In the genomic region with DNA sequence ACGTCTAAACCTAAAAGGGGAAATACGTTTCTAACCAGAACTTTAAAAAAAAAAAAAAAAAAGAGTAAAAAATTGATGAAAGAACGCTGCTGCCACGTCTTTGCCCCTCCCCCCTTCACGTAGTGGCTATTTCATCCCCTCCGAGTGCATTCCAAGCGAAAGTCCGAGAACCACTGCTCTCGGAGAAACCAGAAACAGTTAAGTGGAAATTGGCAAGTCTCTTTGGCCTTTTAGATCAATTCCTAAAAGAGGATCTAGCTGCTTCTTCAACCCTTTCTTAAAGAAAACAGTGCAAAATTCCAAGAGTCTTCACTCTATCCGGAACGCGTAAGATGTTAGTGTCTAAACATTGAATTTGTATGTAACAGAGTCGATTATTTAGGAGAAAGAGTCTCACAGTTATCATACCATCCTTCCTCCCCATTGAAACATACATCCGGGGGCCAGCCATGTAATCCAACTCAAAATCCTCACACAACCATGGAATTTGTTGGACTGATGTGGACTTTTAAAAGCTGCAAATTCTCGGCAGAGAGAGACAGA, we compare ENCODE assay signal across 8 cellular contexts. TPM values are rescaled to one million over a fixed set of nuclear protein-coding genes. Genes with fewer than 3 reads are reported as not detected.
DNase-seq lines count a peak whose midpoint lies in the region; ATAC-seq and TF ChIP-seq lines count a peak whose summit lies in the region.

No MANE protein-coding gene starts in this region.

- 0 to 1% (median 0%) methylated on average over 15 of the region's 15 CpGs for WGBS in ovary, 3 donors

- H3K79me2 ChIP-seq in GM23338 (replicated peaks; ENCODE audit: insufficient read depth): peaks cover 38% of the 10 kb centered on the region

- H3K36me3 Mint-ChIP-seq in GM23338 (ENCODE audit: low read depth) (no peaks in the 10 kb centered on the region), glutamatergic neuron (ENCODE audit: unreplicated experiment) (no peaks in the 10 kb centered on the region)
- H3K36me3 Mint-ChIP-seq in activated naive CD4-positive, alpha-beta T cell treated with anti-CD3 and anti-CD28 coated beads, Interleukin-2, amount 50 U/mL, for 72 hours: peaks cover 0 to 15% of the 10 kb centered on the region in 2 donors

- H3K36me3 ChIP-seq in GM23338 (ENCODE audit: insufficient read depth) (no peaks in the 10 kb centered on the region), Panc1 (ENCODE audit: control insufficient read depth, insufficient read depth, low read length) (peaks cover 6% of the 10 kb centered on the region; the same call in 1 of the 2 replicates), ovary (no peaks in the 10 kb centered on the region)

- peak overlapping the region; percentile 76 for H3K4me2 ChIP-seq in GM23338

- H3K4me1 ChIP-seq in GM23338 (ENCODE audit: insufficient read depth) (peaks cover 12% of the 10 kb centered on the region), Panc1 (ENCODE audit: control insufficient read depth, insufficient read depth, low read length) (peaks cover 14% of the 10 kb centered on the region), ovary (ENCODE audit: insufficient read depth) (peaks cover 7% of the 10 kb centered on the region)

- CTCF ChIA-PET in Panc1 (lab: Charles Lee): interaction anchor here (0.7 to 1.2 kb wide), 4 partner anchors 15 to 1085 kb away, joined by 3 to 15 read pairs (median 6); a partner anchor contains a TSS

- H3K4me3 Mint-ChIP-seq in GM23338: peak overlapping the region; percentile 88
- peak overlapping the region; percentile 99 for H3K4me3 Mint-ChIP-seq in glutamatergic neuron (ENCODE audit: unreplicated experiment)

- no peak for ATAC-seq in GM23338
- no peak for ATAC-seq in Panc1
- ATAC-seq in activated naive CD4-positive, alpha-beta T cell treated with anti-CD3 and anti-CD28 coated beads, Interleukin-2, amount 50 U/mL, for 72 hours: no peak
- ATAC-seq in GM18502 (IDR thresholded peaks at IDR 0.05; ENCODE audit: poor library complexity, unreplicated experiment): no peak

- no peak for TF ChIP-seq EP300 in ovary (IDR thresholded peaks at IDR 0.05)

- peak overlapping the region; percentile 57 for H3K27ac ChIP-seq in GM23338 (ENCODE audit: low read depth)
- H3K27ac ChIP-seq in Panc1 (ENCODE audit: low read length): peak overlapping the region; percentile 86
- peak overlapping the region; percentile 97 to 99 for H3K27ac ChIP-seq in ovary

- H4K20me1 ChIP-seq in GM23338 (replicated peaks; ENCODE audit: insufficient read depth): no peaks in the 10 kb centered on the region

- in situ Hi-C loops in Panc1 (cut with HindIII; ENCODE audit: low pct_unique_long_range_greater_than_20kb, low sequenced_read_pairs): no loop called here

- no peaks in the 10 kb centered on the region for H3K27me3 ChIP-seq in GM23338 (ENCODE audit: insufficient read depth)
- H3K27me3 ChIP-seq in Panc1 (ENCODE audit: control insufficient read depth, insufficient read depth, low read length): no peaks in the 10 kb centered on the region
- no peaks in the 10 kb centered on the region for H3K27me3 ChIP-seq in ovary

- H3K4me3 ChIP-seq in GM23338 (peak overlapping the region; percentile 62), Panc1 (ENCODE audit: low read depth in 2 of 2, low read length in 2 of 2) (peak overlapping the region; percentile 64 to 87), ovary (peak overlapping the region; percentile 49)

- no peak for TF ChIP-seq CTCF in GM23338 (conservative IDR thresholded peaks at IDR 0.05; ENCODE audit: low read depth in 2 of 2)
- TF ChIP-seq CTCF in Panc1 (IDR thresholded peaks at IDR 0.05): no peak
- TF ChIP-seq CTCF in glutamatergic neuron (IDR thresholded peaks at IDR 0.05; ENCODE audit: partially characterized antibody, unreplicated experiment): no peak
- no peak for TF ChIP-seq CTCF in ovary (IDR thresholded peaks at IDR 0.05)

- DNase-seq in AG08395 (ENCODE audit: low spot score): peak; percentile 56
- DNase-seq in GM23338 (ENCODE audit: low spot score): peak; percentile 77
- peak; percentile 39 for DNase-seq in Panc1 (ENCODE audit: low read depth, low spot score)
- peak in 1 of 2 donors; percentile 31 for DNase-seq in activated naive CD4-positive, alpha-beta T cell treated with anti-CD3 and anti-CD28 coated beads, Interleukin-2, amount 50 U/mL, for 72 hours (ENCODE audit: low spot score in 2 of 2)
- no peak for DNase-seq in glutamatergic neuron
- peak; percentile 53 to 77 (median 63) for DNase-seq in ovary
- DNase-seq in GOT3 (lab: John Stamatoyannopoulos, UW): no peak

- H3K9me3 ChIP-seq in Panc1 (ENCODE audit: control insufficient read depth, insufficient read depth, low read depth, low read length): no peaks in the 10 kb centered on the region
- no peaks in the 10 kb centered on the region for H3K9me3 ChIP-seq in ovary

- no peak for TF ChIP-seq POLR2A in ovary (IDR thresholded peaks at IDR 0.05)

- H3F3A ChIP-seq in GM23338 (replicated peaks; ENCODE audit: low read depth): no peaks in the 10 kb centered on the region

- POLR2A ChIA-PET in Panc1 (lab: Charles Lee): interaction anchor here (0.6 to 2.9 kb wide), 8 partner anchors 9 to 727 kb away, joined by 3 to 10 read pairs (median 6); a partner anchor contains a TSS

- H2AFZ ChIP-seq in GM23338: peak overlapping the region; percentile 38; the same call in 1 of the 2 replicates

- TSS peak; percentile 80 for BruUV-seq in Panc1 (replicated peaks; lab: Mats Ljungman, UMichigan)

- H3K27ac Mint-ChIP-seq in GM23338 (peak overlapping the region; percentile 94; the same call in 1 of the 2 replicates), glutamatergic neuron (ENCODE audit: unreplicated experiment) (peak overlapping the region; percentile 69)
- peak overlapping the region; percentile 96 to 99 for H3K27ac Mint-ChIP-seq in activated naive CD4-positive, alpha-beta T cell treated with anti-CD3 and anti-CD28 coated beads, Interleukin-2, amount 50 U/mL, for 72 hours

- H3K9me3 Mint-ChIP-seq in GM23338: no peaks in the 10 kb centered on the region
- no peaks in the 10 kb centered on the region for H3K9me3 Mint-ChIP-seq in activated naive CD4-positive, alpha-beta T cell treated with anti-CD3 and anti-CD28 coated beads, Interleukin-2, amount 50 U/mL, for 72 hours
- no peaks in the 10 kb centered on the region for H3K9me3 Mint-ChIP-seq in glutamatergic neuron (ENCODE audit: unreplicated experiment)

- no peaks in the 10 kb centered on the region for H3K9me2 ChIP-seq in GM23338 (ENCODE audit: insufficient read depth)

- H3K4me1 Mint-ChIP-seq in GM23338 (peaks cover 19% of the 10 kb centered on the region; the same call in 2 of the 3 replicates), glutamatergic neuron (ENCODE audit: low read depth, unreplicated experiment) (peaks cover 2% of the 10 kb centered on the region)

- H3K27me3 Mint-ChIP-seq in GM23338 (ENCODE audit: insufficient read depth, low read depth, poor library complexity) (peaks cover 7% of the 10 kb centered on the region), glutamatergic neuron (ENCODE audit: unreplicated experiment) (peaks cover 1% of the 10 kb centered on the region)

- intact Hi-C loops in Panc1 (cut with micrococcal nuclease; ENCODE audit: unreplicated experiment): loop anchor here (2.0 kb wide), 1 partner anchor 63 kb away; no protein-coding TSS in a partner anchor
- intact Hi-C loops in ovary (cut with DNase I): loop anchor here in 1 of 4 donors (2.0 kb wide), 1 partner anchor 63 kb away; no protein-coding TSS in a partner anchor

TF ChIP-seq in GM23338, 12 proteins besides CTCF, POLR2A, EP300 and RAD21 (continues in another document):
- TF ChIP-seq, protein P1, sequence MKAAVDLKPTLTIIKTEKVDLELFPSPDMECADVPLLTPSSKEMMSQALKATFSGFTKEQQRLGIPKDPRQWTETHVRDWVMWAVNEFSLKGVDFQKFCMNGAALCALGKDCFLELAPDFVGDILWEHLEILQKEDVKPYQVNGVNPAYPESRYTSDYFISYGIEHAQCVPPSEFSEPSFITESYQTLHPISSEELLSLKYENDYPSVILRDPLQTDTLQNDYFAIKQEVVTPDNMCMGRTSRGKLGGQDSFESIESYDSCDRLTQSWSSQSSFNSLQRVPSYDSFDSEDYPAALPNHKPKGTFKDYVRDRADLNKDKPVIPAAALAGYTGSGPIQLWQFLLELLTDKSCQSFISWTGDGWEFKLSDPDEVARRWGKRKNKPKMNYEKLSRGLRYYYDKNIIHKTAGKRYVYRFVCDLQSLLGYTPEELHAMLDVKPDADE (IDR thresholded peaks at IDR 0.05): no peak
- TF ChIP-seq STAT1 (IDR thresholded peaks at IDR 0.05; ENCODE audit: unreplicated experiment): no peak
- TF ChIP-seq EZH2phosphoT487 (IDR thresholded peaks at IDR 0.05; ENCODE audit: unreplicated experiment): no peak
- TF ChIP-seq ZNF114 (CRISPR knock-in tag; IDR thresholded peaks at IDR 0.05): no peak
- TF ChIP-seq ZNF331 (CRISPR knock-in tag; IDR thresholded peaks at IDR 0.05; ENCODE audit: low read depth): no peak

RNA-seq across cellular contexts. Expression of a gene that starts 1.1 kb away (rescaled TPM):
- 22.1 and 27.1 TPM in 2 replicates for total RNA-seq in GM23338 (2014; rRNA removed; shearing (Covaris generic))
- polyA plus RNA-seq in GM23338 (2016; fragmentation: Nextera tagmentation; extraction: Ambion mirVana) (22.2 and 26.4 TPM in 2 replicates), ovary (10 to 100 TPM; 20.5 to 44.7 TPM)
- total RNA-seq in Panc1 (2021; ENCODE audit: unreplicated experiment) (58.5 TPM), glutamatergic neuron (ENCODE audit: unreplicated experiment) (3.5 TPM), ovary (10 to 100 TPM; 28.3 to 74.9 (median 39.7) TPM)
- polyA plus RNA-seq in Panc1 (2012; ENCODE audit: insufficient read length): 41.0 TPM
- 10 to 100 TPM in 1 of 2 donors, 1 to 10 TPM in 1; 9.5 to 62.2 TPM for total RNA-seq in activated naive CD4-positive, alpha-beta T cell treated with anti-CD3 and anti-CD28 coated beads, Interleukin-2, amount 50 U/mL, for 72 hours

RNA-seq across cellular contexts. Expression of a gene that starts 14.7 kb away (rescaled TPM):
- total RNA-seq in GM23338 (2014; rRNA removed; shearing (Covaris generic)): 1.4 and 4.3 TPM in 2 replicates
- polyA plus RNA-seq in GM23338 (2016; fragmentation: Nextera tagmentation; extraction: Ambion mirVana) (2.2 and 3.6 TPM in 2 replicates), ovary (1 to 10 TPM; 1.9 to 2.6 TPM)
- total RNA-seq in Panc1 (2021; ENCODE audit: unreplicated experiment) (6.1 TPM), glutamatergic neuron (ENCODE audit: unreplicated experiment) (3.3 TPM), ovary (1 to 10 TPM in 6 of 7 donors, under 1 TPM in 1; 0.86 to 1.9 (median 1.5) TPM)
- polyA plus RNA-seq in Panc1 (2012; ENCODE audit: insufficient read length): 3.2 TPM
- total RNA-seq in activated naive CD4-positive, alpha-beta T cell treated with anti-CD3 and anti-CD28 coated beads, Interleukin-2, amount 50 U/mL, for 72 hours: 1 to 10 TPM in 1 of 2 donors, under 1 TPM in 1; 0.18 to 1.2 TPM

Comparison
In these comparisons a context has a peak if more than half of its experiments do, and no peak if none do; other contexts are left out.
1. DNase-seq: peak in AG08395 (single experiment), GM23338 (single experiment), Panc1 (single experiment) and ovary (5 of 5); none in glutamatergic neuron (single experiment) and GOT3 (single experiment).
2. Peak in every context shown above with its lines, with median percentiles within 50 percentile points of each other: H3K27ac ChIP-seq, H3K4me3 ChIP-seq and H3K27ac Mint-ChIP-seq.